25 cellular contexts compared by ENCODE assay signal in the genomic region with DNA sequence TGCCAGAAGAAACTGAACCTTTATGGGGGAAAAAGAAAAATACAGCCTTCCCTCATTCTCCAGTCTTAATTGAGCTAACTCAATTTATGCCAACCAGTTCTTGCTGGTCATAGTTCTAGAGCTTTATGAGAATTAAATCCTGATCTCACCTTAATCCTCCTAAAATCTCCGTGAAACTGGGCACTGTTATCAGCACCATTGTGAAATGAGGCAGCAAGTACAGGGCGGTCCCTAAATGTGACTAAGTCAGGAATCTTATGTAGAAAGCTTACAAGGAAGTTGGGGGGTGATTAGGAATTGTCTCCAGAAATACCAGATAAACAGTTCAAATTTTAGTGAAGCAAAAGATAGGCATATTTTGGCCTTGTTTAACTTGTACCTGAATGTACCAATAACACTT.
"Had no signal": no experiment of that assay in that cellular context is flagged by ENCODE, and none has a peak within 500 bp of the region (broad histone marks: within the 10 kb centered on the region; RNA-seq: fewer than 3 reads in every experiment).

No MANE protein-coding gene starts in this region.

- DNase-seq: activated B cell treated with CpG ODN at 0.5 μM for 24 hours; activated CD4-positive, alpha-beta T cell treated with anti-CD3 and anti-CD28 coated beads for 48 hours; activated CD4-positive, alpha-beta T cell treated with anti-CD3 and anti-CD28 coated beads, Interleukin-2, amount 50 U/mL, for 1 hour; activated CD4-positive, alpha-beta T cell treated with anti-CD3 and anti-CD28 coated beads, Interleukin-2, amount 50 U/mL, for 48 hours; activated CD8-positive, alpha-beta memory T cell treated with anti-CD3 and anti-CD28 coated beads for 24 hours; activated CD8-positive, alpha-beta T cell treated with anti-CD3 and anti-CD28 coated beads for 36 hours; activated effector memory CD4-positive, alpha-beta T cell treated with Interleukin-2 at 50 U/mL for 16 hours; activated gamma-delta T cell treated with Interleukin-2 at 50 U/mL for 16 hours; activated naive CD4-positive, alpha-beta T cell treated with anti-CD3 and anti-CD28 coated beads, Interleukin-2, amount 50 U/mL, for 16 hours; activated naive CD4-positive, alpha-beta T cell treated with Interleukin-2 at 50 U/mL for 16 hours; activated T-cell treated with anti-CD3 and anti-CD28 coated beads, Interleukin-2, amount 50 U/mL, for 4 hours; amygdala; aorta; body of pancreas; dorsolateral prefrontal cortex; effector memory CD4-positive, alpha-beta T cell; endodermal cell; head of caudate nucleus; hippocampal formation; T-helper 1 cell; T-helper 17 cell; T1000; WERI-Rb-1 had no signal

- FAIRE-seq: frontal cortex had no signal

- H3K4me3 ChIP-seq: body of pancreas, coronary artery, dorsolateral prefrontal cortex had no signal
